Comparison of ENCODE assay signal across 1 cellular context in the genomic region with DNA sequence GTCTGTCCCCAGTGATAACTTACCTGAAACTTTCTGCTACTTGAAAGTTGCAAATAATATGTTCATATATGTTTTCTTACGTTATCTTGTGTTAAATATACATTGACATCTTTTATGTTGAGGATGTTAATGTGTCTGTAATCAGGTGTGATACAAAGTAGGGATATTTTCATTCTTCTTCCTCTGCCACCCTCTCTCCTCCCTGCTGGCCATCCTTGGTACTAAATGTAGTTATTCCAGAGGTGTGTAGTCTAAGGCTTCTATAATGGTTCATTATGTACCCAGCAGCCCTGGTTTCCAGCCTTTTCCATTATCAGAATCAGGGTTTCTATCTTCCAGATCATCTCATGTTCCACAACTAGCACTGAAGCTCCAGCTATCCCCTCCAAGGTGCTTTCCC.
TF ChIP-seq lines count a peak whose summit lies in the region.

No MANE protein-coding gene starts in this region.

TF ChIP-seq in WTC11, 78 proteins besides CTCF, POLR2A, EP300 and RAD21 (continued from another document):
- no peak for TF ChIP-seq ETV6 (CRISPR knock-in tag; IDR thresholded peaks at IDR 0.05)
- TF ChIP-seq, protein P1, sequence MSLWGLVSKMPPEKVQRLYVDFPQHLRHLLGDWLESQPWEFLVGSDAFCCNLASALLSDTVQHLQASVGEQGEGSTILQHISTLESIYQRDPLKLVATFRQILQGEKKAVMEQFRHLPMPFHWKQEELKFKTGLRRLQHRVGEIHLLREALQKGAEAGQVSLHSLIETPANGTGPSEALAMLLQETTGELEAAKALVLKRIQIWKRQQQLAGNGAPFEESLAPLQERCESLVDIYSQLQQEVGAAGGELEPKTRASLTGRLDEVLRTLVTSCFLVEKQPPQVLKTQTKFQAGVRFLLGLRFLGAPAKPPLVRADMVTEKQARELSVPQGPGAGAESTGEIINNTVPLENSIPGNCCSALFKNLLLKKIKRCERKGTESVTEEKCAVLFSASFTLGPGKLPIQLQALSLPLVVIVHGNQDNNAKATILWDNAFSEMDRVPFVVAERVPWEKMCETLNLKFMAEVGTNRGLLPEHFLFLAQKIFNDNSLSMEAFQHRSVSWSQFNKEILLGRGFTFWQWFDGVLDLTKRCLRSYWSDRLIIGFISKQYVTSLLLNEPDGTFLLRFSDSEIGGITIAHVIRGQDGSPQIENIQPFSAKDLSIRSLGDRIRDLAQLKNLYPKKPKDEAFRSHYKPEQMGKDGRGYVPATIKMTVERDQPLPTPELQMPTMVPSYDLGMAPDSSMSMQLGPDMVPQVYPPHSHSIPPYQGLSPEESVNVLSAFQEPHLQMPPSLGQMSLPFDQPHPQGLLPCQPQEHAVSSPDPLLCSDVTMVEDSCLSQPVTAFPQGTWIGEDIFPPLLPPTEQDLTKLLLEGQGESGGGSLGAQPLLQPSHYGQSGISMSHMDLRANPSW (CRISPR knock-in tag; conservative IDR thresholded peaks at IDR 0.05; ENCODE audit: low read depth): no peak
- TF ChIP-seq, protein P2, sequence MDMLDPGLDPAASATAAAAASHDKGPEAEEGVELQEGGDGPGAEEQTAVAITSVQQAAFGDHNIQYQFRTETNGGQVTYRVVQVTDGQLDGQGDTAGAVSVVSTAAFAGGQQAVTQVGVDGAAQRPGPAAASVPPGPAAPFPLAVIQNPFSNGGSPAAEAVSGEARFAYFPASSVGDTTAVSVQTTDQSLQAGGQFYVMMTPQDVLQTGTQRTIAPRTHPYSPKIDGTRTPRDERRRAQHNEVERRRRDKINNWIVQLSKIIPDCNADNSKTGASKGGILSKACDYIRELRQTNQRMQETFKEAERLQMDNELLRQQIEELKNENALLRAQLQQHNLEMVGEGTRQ (CRISPR knock-in tag; IDR thresholded peaks at IDR 0.05): no peak
- TF ChIP-seq, protein P3, sequence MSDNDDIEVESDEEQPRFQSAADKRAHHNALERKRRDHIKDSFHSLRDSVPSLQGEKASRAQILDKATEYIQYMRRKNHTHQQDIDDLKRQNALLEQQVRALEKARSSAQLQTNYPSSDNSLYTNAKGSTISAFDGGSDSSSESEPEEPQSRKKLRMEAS (CRISPR knock-in tag; IDR thresholded peaks at IDR 0.05): no peak
TF ChIP-seq in WTC11: peak in this region for 0.
